Comparison of ENCODE assay signal across 14 cellular contexts in the genomic region with DNA sequence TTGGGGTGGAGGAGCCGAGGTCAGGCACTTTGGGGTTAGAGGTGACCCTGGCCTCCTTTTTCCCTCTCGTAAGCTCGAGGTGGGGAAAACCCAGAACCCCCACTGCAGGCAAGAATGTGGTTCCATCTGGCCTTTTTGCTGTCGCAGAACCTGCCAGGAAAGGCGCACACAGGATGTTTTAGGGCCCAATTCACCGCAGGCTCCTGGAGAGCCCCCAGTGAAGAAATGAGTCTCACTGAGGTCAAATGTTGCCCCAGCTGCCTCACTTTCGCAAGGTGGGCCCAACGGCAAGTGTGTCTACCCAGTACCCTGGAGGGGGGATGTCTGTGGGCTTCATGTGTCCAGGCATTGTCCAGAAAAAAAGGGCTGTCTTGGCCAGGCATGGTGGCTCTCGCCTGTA.
DNase-seq lines count a peak whose midpoint lies in the region; ATAC-seq and TF ChIP-seq lines count a peak whose summit lies in the region.
"Had no signal": no experiment of that assay in that cellular context is flagged by ENCODE, and none has a peak within 500 bp of the region (broad histone marks: within the 10 kb centered on the region; RNA-seq: fewer than 3 reads in every experiment).

No MANE protein-coding gene starts in this region.

- CTCF ChIA-PET in activated CD8-positive, alpha-beta T cell treated with anti-CD3 and anti-CD28 coated beads, Interleukin-2, amount 10 ng/mL, durations not matched to agents 7 days and 5 days (lab: Charles Lee): no interaction called here

- no peak overlapping the region for H3K4me3 ChIP-seq in right cardiac atrium (ENCODE audit: low read length)
- H3K4me3 ChIP-seq: neural progenitor cell had no signal

- TF ChIP-seq CTCF in foreskin keratinocyte (conservative IDR thresholded peaks at IDR 0.05) (no peak), endothelial cell (IDR thresholded peaks at IDR 0.05; ENCODE audit: unreplicated experiment) (no peak)

- intact Hi-C loops in right cardiac atrium (cut with DNase I): no loop called here

- no peaks in the 10 kb centered on the region for H3K9me3 Mint-ChIP-seq in activated naive CD4-positive, alpha-beta T cell treated with anti-CD3 and anti-CD28 coated beads, Interleukin-2, amount 50 U/mL, for 24 hours
- H3K9me3 Mint-ChIP-seq in activated CD8-positive, alpha-beta T cell treated with anti-CD3 and anti-CD28 coated beads, Interleukin-2, amount 10 ng/mL, durations not matched to agents 7 days and 5 days (ENCODE audit: insufficient read depth): no peaks in the 10 kb centered on the region
- no peaks in the 10 kb centered on the region for H3K9me3 Mint-ChIP-seq in stimulated activated naive CD8-positive, alpha-beta T cell treated with anti-CD3 and anti-CD28 coated beads, Interleukin-15, amount 100 ng/mL, for 72 hours
- no peaks in the 10 kb centered on the region for H3K9me3 Mint-ChIP-seq in endothelial cell (ENCODE audit: unreplicated experiment)
- H3K9me3 Mint-ChIP-seq: neural progenitor cell had no signal

- H3K4me1 ChIP-seq in foreskin keratinocyte (peaks cover 26% of the 10 kb centered on the region), right cardiac atrium (ENCODE audit: control insufficient read depth, insufficient read depth, low read length) (no peaks in the 10 kb centered on the region)
- H3K4me1 ChIP-seq: neural progenitor cell had no signal

- no peaks in the 10 kb centered on the region for H3K9me3 ChIP-seq in right cardiac atrium (ENCODE audit: control insufficient read depth, low read length)

- H3K27ac ChIP-seq in foreskin keratinocyte (peak overlapping the region; percentile 73), right cardiac atrium (ENCODE audit: low read length) (no peak overlapping the region)
- H3K27ac ChIP-seq: neural progenitor cell had no signal

- WGBS in right cardiac atrium: 89% methylated on average over 9 of the region's 9 CpGs

- H3K27ac Mint-ChIP-seq in activated naive CD4-positive, alpha-beta T cell treated with anti-CD3 and anti-CD28 coated beads, Interleukin-2, amount 50 U/mL, for 24 hours: peak overlapping the region; percentile 55
- no peak overlapping the region for H3K27ac Mint-ChIP-seq in activated CD8-positive, alpha-beta T cell treated with anti-CD3 and anti-CD28 coated beads, Interleukin-2, amount 10 ng/mL, durations not matched to agents 7 days and 5 days
- peak overlapping the region; percentile 36 to 66 for H3K27ac Mint-ChIP-seq in stimulated activated naive CD8-positive, alpha-beta T cell treated with anti-CD3 and anti-CD28 coated beads, Interleukin-15, amount 100 ng/mL, for 72 hours
- no peak overlapping the region for H3K27ac Mint-ChIP-seq in endothelial cell (ENCODE audit: unreplicated experiment)
- H3K27ac Mint-ChIP-seq: neural progenitor cell had no signal

- H3K27me3 ChIP-seq in foreskin keratinocyte: no peaks in the 10 kb centered on the region
- H3K27me3 ChIP-seq in right cardiac atrium (ENCODE audit: control insufficient read depth, insufficient read depth): no peaks in the 10 kb centered on the region
- H3K27me3 ChIP-seq: neural progenitor cell had no signal

- no peaks in the 10 kb centered on the region for H3K27me3 Mint-ChIP-seq in activated naive CD4-positive, alpha-beta T cell treated with anti-CD3 and anti-CD28 coated beads, Interleukin-2, amount 50 U/mL, for 24 hours
- no peaks in the 10 kb centered on the region for H3K27me3 Mint-ChIP-seq in activated CD8-positive, alpha-beta T cell treated with anti-CD3 and anti-CD28 coated beads, Interleukin-2, amount 10 ng/mL, durations not matched to agents 7 days and 5 days (ENCODE audit: low read depth)
- H3K27me3 Mint-ChIP-seq in stimulated activated naive CD8-positive, alpha-beta T cell treated with anti-CD3 and anti-CD28 coated beads, Interleukin-15, amount 100 ng/mL, for 72 hours: no peaks in the 10 kb centered on the region
- peaks cover 3% of the 10 kb centered on the region for H3K27me3 Mint-ChIP-seq in endothelial cell (ENCODE audit: unreplicated experiment)

- no peak for ATAC-seq in activated CD8-positive, alpha-beta T cell treated with anti-CD3 and anti-CD28 coated beads, Interleukin-2, amount 10 ng/mL, durations not matched to agents 7 days and 5 days
- ATAC-seq in foreskin keratinocyte: no peak
- peak; percentile 91 for ATAC-seq in stimulated activated naive CD8-positive, alpha-beta T cell treated with anti-CD3 and anti-CD28 coated beads, Interleukin-15, amount 100 ng/mL, for 72 hours
- ATAC-seq in HG02678 (IDR thresholded peaks at IDR 0.05; ENCODE audit: unreplicated experiment): no peak
- no peak for ATAC-seq in right cardiac atrium
- ATAC-seq: PC-3, sciatic nerve had no signal

- no peak for DNase-seq in activated naive CD4-positive, alpha-beta T cell treated with anti-CD3 and anti-CD28 coated beads, Interleukin-2, amount 50 U/mL, for 16 hours
- peak; percentile 23 for DNase-seq in activated CD8-positive, alpha-beta T cell treated with anti-CD3 and anti-CD28 coated beads, Interleukin-2, amount 10 ng/mL, durations not matched to agents 7 days and 5 days
- DNase-seq in foreskin keratinocyte (no peak), endothelial cell (ENCODE audit: low spot score) (no peak), right cardiac atrium (no peak)
- peak; percentile 25 to 68 for DNase-seq in stimulated activated naive CD8-positive, alpha-beta T cell treated with anti-CD3 and anti-CD28 coated beads, Interleukin-15, amount 100 ng/mL, for 72 hours
- DNase-seq: activated gamma-delta T cell, DMS153, NCI-H446 treated with DMSO at 0.1 percent for 48 hours, PC-3 had no signal

- H3K36me3 Mint-ChIP-seq in activated naive CD4-positive, alpha-beta T cell treated with anti-CD3 and anti-CD28 coated beads, Interleukin-2, amount 50 U/mL, for 24 hours: peaks cover 6% of the 10 kb centered on the region
- peaks cover 8% of the 10 kb centered on the region for H3K36me3 Mint-ChIP-seq in activated CD8-positive, alpha-beta T cell treated with anti-CD3 and anti-CD28 coated beads, Interleukin-2, amount 10 ng/mL, durations not matched to agents 7 days and 5 days (ENCODE audit: low read depth)
- H3K36me3 Mint-ChIP-seq in endothelial cell (ENCODE audit: low read depth, unreplicated experiment): peaks cover 1% of the 10 kb centered on the region

- POLR2A ChIA-PET in activated CD8-positive, alpha-beta T cell treated with anti-CD3 and anti-CD28 coated beads, Interleukin-2, amount 10 ng/mL, durations not matched to agents 7 days and 5 days (lab: Charles Lee): no interaction called here

- H3K4me3 Mint-ChIP-seq in activated naive CD4-positive, alpha-beta T cell treated with anti-CD3 and anti-CD28 coated beads, Interleukin-2, amount 50 U/mL, for 24 hours: no peak overlapping the region
- H3K4me3 Mint-ChIP-seq in activated CD8-positive, alpha-beta T cell treated with anti-CD3 and anti-CD28 coated beads, Interleukin-2, amount 10 ng/mL, durations not matched to agents 7 days and 5 days: no peak overlapping the region
- H3K4me3 Mint-ChIP-seq in stimulated activated naive CD8-positive, alpha-beta T cell treated with anti-CD3 and anti-CD28 coated beads, Interleukin-15, amount 100 ng/mL, for 72 hours: peak overlapping the region; percentile 39 to 53
- H3K4me3 Mint-ChIP-seq in endothelial cell (ENCODE audit: unreplicated experiment): no peak overlapping the region
- H3K4me3 Mint-ChIP-seq: neural progenitor cell had no signal

- peaks cover 12% of the 10 kb centered on the region for H3K4me1 Mint-ChIP-seq in activated naive CD4-positive, alpha-beta T cell treated with anti-CD3 and anti-CD28 coated beads, Interleukin-2, amount 50 U/mL, for 24 hours
- peaks cover 13% of the 10 kb centered on the region for H3K4me1 Mint-ChIP-seq in activated CD8-positive, alpha-beta T cell treated with anti-CD3 and anti-CD28 coated beads, Interleukin-2, amount 10 ng/mL, durations not matched to agents 7 days and 5 days (ENCODE audit: low read depth)
- peaks cover 35% of the 10 kb centered on the region for H3K4me1 Mint-ChIP-seq in stimulated activated naive CD8-positive, alpha-beta T cell treated with anti-CD3 and anti-CD28 coated beads, Interleukin-15, amount 100 ng/mL, for 72 hours
- no peaks in the 10 kb centered on the region for H3K4me1 Mint-ChIP-seq in endothelial cell (ENCODE audit: unreplicated experiment)
- H3K4me1 Mint-ChIP-seq: neural progenitor cell had no signal

Comparison
In these comparisons a context has a peak if more than half of its experiments do, and no peak if none do; other contexts are left out.
1. H3K27ac Mint-ChIP-seq: peak in activated naive CD4-positive, alpha-beta T cell treated with anti-CD3 and anti-CD28 coated beads, Interleukin-2, amount 50 U/mL, for 24 hours (single experiment) and stimulated activated naive CD8-positive, alpha-beta T cell treated with anti-CD3 and anti-CD28 coated beads, Interleukin-15, amount 100 ng/mL, for 72 hours (2 of 2); none in activated CD8-positive, alpha-beta T cell treated with anti-CD3 and anti-CD28 coated beads, Interleukin-2, amount 10 ng/mL, durations not matched to agents 7 days and 5 days (single experiment) and endothelial cell (single experiment).
2. H3K4me3 Mint-ChIP-seq: peak in stimulated activated naive CD8-positive, alpha-beta T cell treated with anti-CD3 and anti-CD28 coated beads, Interleukin-15, amount 100 ng/mL, for 72 hours (2 of 2); none in activated naive CD4-positive, alpha-beta T cell treated with anti-CD3 and anti-CD28 coated beads, Interleukin-2, amount 50 U/mL, for 24 hours (single experiment), activated CD8-positive, alpha-beta T cell treated with anti-CD3 and anti-CD28 coated beads, Interleukin-2, amount 10 ng/mL, durations not matched to agents 7 days and 5 days (single experiment) and endothelial cell (single experiment).
3. DNase-seq: peak in activated CD8-positive, alpha-beta T cell treated with anti-CD3 and anti-CD28 coated beads, Interleukin-2, amount 10 ng/mL, durations not matched to agents 7 days and 5 days (single experiment) and stimulated activated naive CD8-positive, alpha-beta T cell treated with anti-CD3 and anti-CD28 coated beads, Interleukin-15, amount 100 ng/mL, for 72 hours (2 of 2); none in activated naive CD4-positive, alpha-beta T cell treated with anti-CD3 and anti-CD28 coated beads, Interleukin-2, amount 50 U/mL, for 16 hours (single experiment), foreskin keratinocyte (0 of 2), endothelial cell (single experiment) and right cardiac atrium (0 of 3).